1 cellular context compared by ENCODE assay signal in the genomic region with DNA sequence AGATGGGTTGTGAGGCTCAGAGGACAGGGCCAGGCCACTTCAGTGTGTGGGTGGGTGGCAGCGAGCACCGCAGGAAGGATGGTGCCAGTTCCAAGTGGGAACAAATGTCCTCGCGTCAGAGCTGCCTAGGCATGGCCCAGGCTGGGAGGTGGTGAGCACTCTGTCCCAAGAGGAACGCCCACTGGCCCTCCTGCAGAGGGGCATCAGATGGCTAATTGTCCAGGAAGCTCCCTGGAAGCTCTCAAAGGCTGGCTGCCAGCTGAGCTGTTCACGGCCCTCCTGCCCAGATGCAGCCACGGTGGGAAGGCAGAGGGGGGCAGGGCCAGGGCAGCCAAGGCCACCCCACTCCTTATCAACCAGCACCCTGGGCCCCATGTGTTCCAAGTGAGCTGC.
TF ChIP-seq lines count a peak whose summit lies in the region.

No MANE protein-coding gene starts in this region.

TF ChIP-seq in K562, 482 proteins besides CTCF, POLR2A, EP300 and RAD21:
- TF ChIP-seq, protein P1, sequence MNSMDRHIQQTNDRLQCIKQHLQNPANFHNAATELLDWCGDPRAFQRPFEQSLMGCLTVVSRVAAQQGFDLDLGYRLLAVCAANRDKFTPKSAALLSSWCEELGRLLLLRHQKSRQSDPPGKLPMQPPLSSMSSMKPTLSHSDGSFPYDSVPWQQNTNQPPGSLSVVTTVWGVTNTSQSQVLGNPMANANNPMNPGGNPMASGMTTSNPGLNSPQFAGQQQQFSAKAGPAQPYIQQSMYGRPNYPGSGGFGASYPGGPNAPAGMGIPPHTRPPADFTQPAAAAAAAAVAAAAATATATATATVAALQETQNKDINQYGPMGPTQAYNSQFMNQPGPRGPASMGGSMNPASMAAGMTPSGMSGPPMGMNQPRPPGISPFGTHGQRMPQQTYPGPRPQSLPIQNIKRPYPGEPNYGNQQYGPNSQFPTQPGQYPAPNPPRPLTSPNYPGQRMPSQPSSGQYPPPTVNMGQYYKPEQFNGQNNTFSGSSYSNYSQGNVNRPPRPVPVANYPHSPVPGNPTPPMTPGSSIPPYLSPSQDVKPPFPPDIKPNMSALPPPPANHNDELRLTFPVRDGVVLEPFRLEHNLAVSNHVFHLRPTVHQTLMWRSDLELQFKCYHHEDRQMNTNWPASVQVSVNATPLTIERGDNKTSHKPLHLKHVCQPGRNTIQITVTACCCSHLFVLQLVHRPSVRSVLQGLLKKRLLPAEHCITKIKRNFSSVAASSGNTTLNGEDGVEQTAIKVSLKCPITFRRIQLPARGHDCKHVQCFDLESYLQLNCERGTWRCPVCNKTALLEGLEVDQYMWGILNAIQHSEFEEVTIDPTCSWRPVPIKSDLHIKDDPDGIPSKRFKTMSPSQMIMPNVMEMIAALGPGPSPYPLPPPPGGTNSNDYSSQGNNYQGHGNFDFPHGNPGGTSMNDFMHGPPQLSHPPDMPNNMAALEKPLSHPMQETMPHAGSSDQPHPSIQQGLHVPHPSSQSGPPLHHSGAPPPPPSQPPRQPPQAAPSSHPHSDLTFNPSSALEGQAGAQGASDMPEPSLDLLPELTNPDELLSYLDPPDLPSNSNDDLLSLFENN (IDR thresholded peaks at IDR 0.05; ENCODE audit: low read depth in 2 of 2, low read length in 2 of 2): no peak
- TF ChIP-seq KLF13 (tag; IDR thresholded peaks at IDR 0.05; ENCODE audit: borderline replicate concordance, low read depth) (no peak), EGR1 (conservative IDR thresholded peaks at IDR 0.05) (0 out of 2 replicates have a peak, but pooled peaks have one; percentile 1), POLR2H (tag; IDR thresholded peaks at IDR 0.05; ENCODE audit: low read depth) (no peak), PML (IDR thresholded peaks at IDR 0.05; ENCODE audit: low read length) (no peak), ZNF3 (CRISPR knock-in tag; IDR thresholded peaks at IDR 0.05) (no peak)
